21 cellular contexts compared by ENCODE assay signal in genomic region chr6:168525926-168526630, GRCh38.
DNase-seq lines count a peak whose midpoint lies in the region; ATAC-seq and TF ChIP-seq lines count a peak whose summit lies in the region.
"Had no signal": no experiment of that assay in that cellular context is flagged by ENCODE, and none has a peak within 500 bp of the region (broad histone marks: within the 10 kb centered on the region; RNA-seq: fewer than 3 reads in every experiment).

No MANE protein-coding gene starts in this region.

- no TSS peak for BruUV-seq in PC-9 (replicated peaks; lab: Mats Ljungman, UMichigan)

- no peaks in the 10 kb centered on the region for H3K4me1 ChIP-seq in trophoblast cell (ENCODE audit: control insufficient read depth in 1 of 2, insufficient read depth in 2 of 2, low read length in 2 of 2)
- H3K4me1 ChIP-seq in PC-9 (replicated peaks; ENCODE audit: insufficient read depth) = no peaks in the 10 kb centered on the region
- H3K4me1 ChIP-seq: A549, BE2C, spleen had no signal

- H4K20me1 ChIP-seq in PC-9 (ENCODE audit: insufficient read depth) = no peaks in the 10 kb centered on the region

- TF ChIP-seq CTCF in coronary artery (IDR thresholded peaks at IDR 0.05) (no peak), WERI-Rb-1 (IDR thresholded peaks at IDR 0.05; ENCODE audit: low read depth, low read length) (no peak), PC-9 (conservative IDR thresholded peaks at IDR 0.05) (no peak)

- H3K4me1 Mint-ChIP-seq in activated CD8-positive, alpha-beta T cell treated with anti-CD3 and anti-CD28 coated beads, Interleukin-2, amount 10 ng/mL, durations not matched to agents 7 days and 5 days (ENCODE audit: low read depth) = no peaks in the 10 kb centered on the region
- H3K4me1 Mint-ChIP-seq: activated naive CD4-positive, alpha-beta T cell treated with anti-CD3 and anti-CD28 coated beads, Interleukin-2, amount 10 ng/mL, durations not matched to agents 7 days and 5 days; central memory CD8-positive, alpha-beta T cell had no signal

- no peaks in the 10 kb centered on the region for H3K27me3 Mint-ChIP-seq in activated CD8-positive, alpha-beta T cell treated with anti-CD3 and anti-CD28 coated beads, Interleukin-2, amount 10 ng/mL, durations not matched to agents 7 days and 5 days (ENCODE audit: low read depth)

- H3K36me3 ChIP-seq in trophoblast cell (ENCODE audit: control insufficient read depth in 1 of 2, insufficient read depth in 2 of 2, low read length in 2 of 2) (no peaks in the 10 kb centered on the region), WERI-Rb-1 (no peaks in the 10 kb centered on the region), PC-9 (ENCODE audit: low read depth) (no peaks in the 10 kb centered on the region)
- H3K36me3 ChIP-seq: BE2C, spleen, upper lobe of right lung had no signal

- H3K9ac ChIP-seq in trophoblast cell (ENCODE audit: low read length) = no peak overlapping the region
- H3K9ac ChIP-seq: KMS-11 had no signal

- H3K9me2 ChIP-seq in PC-9 (ENCODE audit: insufficient read depth) = no peaks in the 10 kb centered on the region

- no peak overlapping the region for H3K4me3 Mint-ChIP-seq in activated CD8-positive, alpha-beta T cell treated with anti-CD3 and anti-CD28 coated beads, Interleukin-2, amount 10 ng/mL, durations not matched to agents 7 days and 5 days
- H3K4me3 Mint-ChIP-seq: activated naive CD4-positive, alpha-beta T cell treated with anti-CD3 and anti-CD28 coated beads, Interleukin-2, amount 10 ng/mL, durations not matched to agents 7 days and 5 days; activated T-cell treated with anti-CD3 and anti-CD28 coated beads, Interleukin-2, amount 50 U/mL, for 4 hours; central memory CD8-positive, alpha-beta T cell; GM23338 had no signal

- ATAC-seq in activated CD8-positive, alpha-beta T cell treated with anti-CD3 and anti-CD28 coated beads, Interleukin-2, amount 10 ng/mL, durations not matched to agents 7 days and 5 days = no peak
- ATAC-seq: A549; activated T-cell treated with anti-CD3 and anti-CD28 coated beads, Interleukin-2, amount 50 U/mL, for 4 hours; stimulated activated naive CD8-positive, alpha-beta T cell treated with anti-CD3 and anti-CD28 coated beads, Interleukin-15, Interleukin-2, amounts not matched to agents 100 U/mL and 50 U/mL, for 24 hours had no signal

- H3K27ac ChIP-seq in coronary artery = peak overlapping the region; percentile 78 to 82
- no peak overlapping the region for H3K27ac ChIP-seq in trophoblast cell (ENCODE audit: low read depth, low read length)
- no peak overlapping the region for H3K27ac ChIP-seq in WERI-Rb-1
- no peak overlapping the region for H3K27ac ChIP-seq in PC-9
- H3K27ac ChIP-seq: A549, KMS-11, spleen, upper lobe of right lung had no signal

- no peak overlapping the region for H3K27ac Mint-ChIP-seq in activated CD8-positive, alpha-beta T cell treated with anti-CD3 and anti-CD28 coated beads, Interleukin-2, amount 10 ng/mL, durations not matched to agents 7 days and 5 days
- H3K27ac Mint-ChIP-seq: activated naive CD4-positive, alpha-beta T cell treated with anti-CD3 and anti-CD28 coated beads, Interleukin-2, amount 10 ng/mL, durations not matched to agents 7 days and 5 days; GM23338 had no signal

- no peaks in the 10 kb centered on the region for H3K36me3 Mint-ChIP-seq in activated CD8-positive, alpha-beta T cell treated with anti-CD3 and anti-CD28 coated beads, Interleukin-2, amount 10 ng/mL, durations not matched to agents 7 days and 5 days (ENCODE audit: low read depth)
- H3K36me3 Mint-ChIP-seq: activated naive CD4-positive, alpha-beta T cell treated with anti-CD3 and anti-CD28 coated beads, Interleukin-2, amount 10 ng/mL, durations not matched to agents 7 days and 5 days had no signal

- H3K14ac ChIP-seq in trophoblast cell (ENCODE audit: low read length) = no peak overlapping the region

- no peaks in the 10 kb centered on the region for H3K9me3 Mint-ChIP-seq in activated CD8-positive, alpha-beta T cell treated with anti-CD3 and anti-CD28 coated beads, Interleukin-2, amount 10 ng/mL, durations not matched to agents 7 days and 5 days (ENCODE audit: insufficient read depth)
- H3K9me3 Mint-ChIP-seq: activated naive CD4-positive, alpha-beta T cell treated with anti-CD3 and anti-CD28 coated beads, Interleukin-2, amount 10 ng/mL, durations not matched to agents 7 days and 5 days; activated T-cell treated with anti-CD3 and anti-CD28 coated beads, Interleukin-2, amount 50 U/mL, for 4 hours; central memory CD8-positive, alpha-beta T cell; GM23338 had no signal

- POLR2A ChIA-PET in activated CD8-positive, alpha-beta T cell treated with anti-CD3 and anti-CD28 coated beads, Interleukin-2, amount 10 ng/mL, durations not matched to agents 7 days and 5 days (lab: Charles Lee) = no interaction called here
- POLR2A ChIA-PET in PC-9 (lab: Charles Lee; ENCODE audit: unreplicated experiment) = no interaction called here

- CTCF ChIA-PET in activated CD8-positive, alpha-beta T cell treated with anti-CD3 and anti-CD28 coated beads, Interleukin-2, amount 10 ng/mL, durations not matched to agents 7 days and 5 days (lab: Charles Lee) = no interaction called here
- CTCF ChIA-PET in PC-9 (lab: Charles Lee) = no interaction called here

- no peak overlapping the region for H2AFZ ChIP-seq in trophoblast cell (ENCODE audit: insufficient read depth, low read length, poor library complexity)
- no peak overlapping the region for H2AFZ ChIP-seq in PC-9

- peaks cover 1% of the 10 kb centered on the region for H3K79me2 ChIP-seq in trophoblast cell (ENCODE audit: control insufficient read depth, insufficient read depth, low read length, poor library complexity)
- H3K79me2 ChIP-seq in PC-9 (ENCODE audit: low read depth) = no peaks in the 10 kb centered on the region

- H3K23ac ChIP-seq in trophoblast cell (ENCODE audit: low read length) = no peak overlapping the region

- H3K4me2 ChIP-seq in trophoblast cell (ENCODE audit: low read length) (no peak overlapping the region), PC-9 (no peak overlapping the region)
- H3K4me2 ChIP-seq: A549, GM23338, KMS-11 had no signal

- no peak overlapping the region for H2BK120ac ChIP-seq in trophoblast cell (ENCODE audit: insufficient read depth, low read length, poor library complexity)

- no peak overlapping the region for H3K4ac ChIP-seq in trophoblast cell (ENCODE audit: low read depth, low read length)

- WGBS in trophoblast cell (ENCODE audit: extremely low coverage, insufficient coverage, insufficient read length) = no CpG with 5 or more reads among the region's 16 CpGs

- intact Hi-C loops in PC-9 (cut with micrococcal nuclease; ENCODE audit: unreplicated experiment) = no loop called here

- H3K9me3 ChIP-seq in trophoblast cell (ENCODE audit: insufficient read depth, low read depth, low read length) (no peaks in the 10 kb centered on the region), WERI-Rb-1 (ENCODE audit: severe bottlenecking) (no peaks in the 10 kb centered on the region), PC-9 (ENCODE audit: insufficient read depth, low read depth) (no peaks in the 10 kb centered on the region)
- H3K9me3 ChIP-seq: A549, BE2C, spleen, upper lobe of right lung had no signal

- H4K91ac ChIP-seq in trophoblast cell (ENCODE audit: low read depth, low read length) = no peak overlapping the region

- DNase-seq in NCI-H1436 (lab: John Stamatoyannopoulos, UW) (peak; percentile 40), NCI-H1436 treated with DMSO at 0.1 percent for 48 hours (lab: John Stamatoyannopoulos, UW) (no peak), NCI-H1092 (lab: John Stamatoyannopoulos, UW) (peak; percentile 29), coronary artery (ENCODE audit: low spot score) (no peak), trophoblast cell (peak; percentile 44 to 65), WERI-Rb-1 (no peak), PC-9 (no peak)
- DNase-seq in activated CD8-positive, alpha-beta T cell treated with anti-CD3 and anti-CD28 coated beads, Interleukin-2, amount 10 ng/mL, durations not matched to agents 7 days and 5 days = no peak
- DNase-seq: activated naive CD4-positive, alpha-beta T cell treated with anti-CD3 and anti-CD28 coated beads, Interleukin-2, amount 10 ng/mL, durations not matched to agents 7 days and 5 days; activated T-cell treated with anti-CD3 and anti-CD28 coated beads, Interleukin-2, amount 50 U/mL, for 4 hours; BE2C; NCI-H82; SIG-M5; spleen; stimulated activated CD4-positive, alpha-beta T cell treated with anti-CD3 and anti-CD28 coated beads, Interleukin-4, amount 100 ng/mL, for 4 hours; stimulated activated naive CD8-positive, alpha-beta T cell treated with anti-CD3 and anti-CD28 coated beads, Interleukin-15, Interleukin-2, amounts not matched to agents 100 U/mL and 50 U/mL, for 24 hours; upper lobe of right lung had no signal

- H2BK5ac ChIP-seq in trophoblast cell (ENCODE audit: low read depth, low read length, poor library complexity) = no peak overlapping the region

- H4K12ac ChIP-seq in trophoblast cell (ENCODE audit: low read depth, low read length) = no peak overlapping the region

- no peak overlapping the region for H2BK12ac ChIP-seq in trophoblast cell (ENCODE audit: low read length)

- H3K79me1 ChIP-seq in trophoblast cell (ENCODE audit: low read length) = no peaks in the 10 kb centered on the region

- H3F3A ChIP-seq in PC-9 (ENCODE audit: insufficient read depth, low read depth) = no peaks in the 10 kb centered on the region

- H3K4me3 ChIP-seq in coronary artery = no peak overlapping the region
- no peak overlapping the region for H3K4me3 ChIP-seq in trophoblast cell (ENCODE audit: low read depth, low read length)
- no peak overlapping the region for H3K4me3 ChIP-seq in WERI-Rb-1 (ENCODE audit: low read depth, low read length)
- H3K4me3 ChIP-seq in PC-9 = no peak overlapping the region
- H3K4me3 ChIP-seq: A549, GM23338, spleen, upper lobe of right lung had no signal

- H3K27me3 ChIP-seq in trophoblast cell (ENCODE audit: insufficient read depth, low read length) (peaks cover 1% of the 10 kb centered on the region), WERI-Rb-1 (ENCODE audit: insufficient read depth, low read depth, severe bottlenecking) (no peaks in the 10 kb centered on the region), PC-9 (ENCODE audit: insufficient read depth, low read depth) (peaks cover 93% of the 10 kb centered on the region)
- H3K27me3 ChIP-seq: BE2C, spleen, upper lobe of right lung had no signal

- no peak overlapping the region for H4K8ac ChIP-seq in trophoblast cell (ENCODE audit: low read depth, low read length)

- no peak overlapping the region for H3K18ac ChIP-seq in trophoblast cell (ENCODE audit: low read length)

- H2AK5ac ChIP-seq in trophoblast cell (ENCODE audit: low read length) = no peak overlapping the region

Comparison
In these comparisons a context has a peak if more than half of its experiments do, and no peak if none do; other contexts are left out.
1. DNase-seq: peak in NCI-H1436 (single experiment), NCI-H1092 (single experiment) and trophoblast cell (2 of 2); none in NCI-H1436 treated with DMSO at 0.1 percent for 48 hours (single experiment), coronary artery (single experiment), WERI-Rb-1 (single experiment), activated CD8-positive, alpha-beta T cell treated with anti-CD3 and anti-CD28 coated beads, Interleukin-2, amount 10 ng/mL, durations not matched to agents 7 days and 5 days (single experiment) and PC-9 (0 of 2).
2. H3K27ac ChIP-seq: peak in coronary artery (2 of 2); none in trophoblast cell (single experiment), WERI-Rb-1 (single experiment) and PC-9 (single experiment).